ENCODE assay signal across 8 cellular contexts in the genomic region with DNA sequence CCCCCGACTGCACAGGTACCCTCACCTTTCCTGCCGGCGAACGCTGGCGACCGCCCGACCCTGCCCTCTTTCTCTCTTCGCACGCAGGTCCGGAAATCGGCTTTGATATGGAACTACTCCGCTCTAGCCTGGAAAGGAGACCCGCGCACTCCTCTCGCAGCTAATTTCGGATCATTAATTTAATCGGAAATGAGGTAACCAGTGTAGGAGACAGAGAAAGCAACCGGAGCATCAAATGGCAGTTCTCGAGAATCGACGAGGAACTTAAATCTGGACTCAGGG. TPM values are rescaled to one million over a fixed set of nuclear protein-coding genes. Genes with fewer than 3 reads are reported as not detected.
DNase-seq lines count a peak whose midpoint lies in the region; ATAC-seq and TF ChIP-seq lines count a peak whose summit lies in the region.

No MANE protein-coding gene starts in this region.

- no peaks in the 10 kb centered on the region for H3K9me3 Mint-ChIP-seq in T-helper 1 cell treated with Interleukin-12 subunit alpha and Interleukin-12 subunit beta and Interleukin-4 antibody, amounts not matched to agents 30 μg/mL and 1 μg/mL, for 36 hours
- H3K9me3 Mint-ChIP-seq in glutamatergic neuron (ENCODE audit: unreplicated experiment) = peaks cover 13% of the 10 kb centered on the region

- no peaks in the 10 kb centered on the region for H3K36me3 ChIP-seq in skeletal muscle tissue (ENCODE audit: control insufficient read depth in 3 of 3, insufficient read depth in 3 of 3, low read length in 3 of 3)

- ATAC-seq in HG03045 (IDR thresholded peaks at IDR 0.05; ENCODE audit: unreplicated experiment) (peak; percentile 1), T-helper 17 cell (no peak)

- DNase-seq in T-helper 1 cell = no peak
- DNase-seq in T-helper 17 cell = no peak
- no peak for DNase-seq in glutamatergic neuron
- no peak for DNase-seq in putamen (ENCODE audit: low spot score)
- no peak for DNase-seq in LoVo (ENCODE audit: low spot score)

- no peak for TF ChIP-seq CTCF in glutamatergic neuron (IDR thresholded peaks at IDR 0.05; ENCODE audit: partially characterized antibody, unreplicated experiment)

- peak overlapping the region; percentile 100 for H3K4me3 Mint-ChIP-seq in T-helper 1 cell treated with Interleukin-12 subunit alpha and Interleukin-12 subunit beta and Interleukin-4 antibody, amounts not matched to agents 30 μg/mL and 1 μg/mL, for 36 hours
- H3K4me3 Mint-ChIP-seq in T-helper 17 cell (peak overlapping the region; percentile 99), glutamatergic neuron (ENCODE audit: unreplicated experiment) (peak overlapping the region; percentile 88)

- peak overlapping the region; percentile 72 to 86 (median 80) for H3K4me3 ChIP-seq in skeletal muscle tissue (ENCODE audit: low read length in 3 of 3)

- H3K9me3 ChIP-seq in T-helper 17 cell (ENCODE audit: control insufficient read depth, low read length, poor library complexity, severe bottlenecking) = no peaks in the 10 kb centered on the region
- no peaks in the 10 kb centered on the region for H3K9me3 ChIP-seq in skeletal muscle tissue (ENCODE audit: control insufficient read depth in 3 of 3, low read length in 3 of 3)

- peaks cover 62% of the 10 kb centered on the region for H3K4me1 Mint-ChIP-seq in T-helper 1 cell treated with Interleukin-12 subunit alpha and Interleukin-12 subunit beta and Interleukin-4 antibody, amounts not matched to agents 30 μg/mL and 1 μg/mL, for 36 hours (ENCODE audit: low read depth)
- H3K4me1 Mint-ChIP-seq in T-helper 17 cell (peaks cover 49% of the 10 kb centered on the region), glutamatergic neuron (ENCODE audit: low read depth, unreplicated experiment) (peaks cover 24% of the 10 kb centered on the region)

- H3K4me1 ChIP-seq in skeletal muscle tissue (ENCODE audit: control insufficient read depth in 3 of 3, insufficient read depth in 3 of 3, low read length in 3 of 3) = peaks cover 9 to 23% (median 13%) of the 10 kb centered on the region in 3 donors

- H3K9ac ChIP-seq in skeletal muscle tissue (ENCODE audit: low read depth in 1 of 3, low read length in 3 of 3) = peak overlapping the region; percentile 81 to 89 (median 82)

- peaks cover 25% of the 10 kb centered on the region for H3K36me3 Mint-ChIP-seq in T-helper 1 cell treated with Interleukin-12 subunit alpha and Interleukin-12 subunit beta and Interleukin-4 antibody, amounts not matched to agents 30 μg/mL and 1 μg/mL, for 36 hours (ENCODE audit: low read depth)
- peaks cover 4% of the 10 kb centered on the region for H3K36me3 Mint-ChIP-seq in T-helper 17 cell (ENCODE audit: low read depth)
- no peaks in the 10 kb centered on the region for H3K36me3 Mint-ChIP-seq in glutamatergic neuron (ENCODE audit: unreplicated experiment)

- H3K27me3 ChIP-seq in skeletal muscle tissue (ENCODE audit: control insufficient read depth in 3 of 3, insufficient read depth in 3 of 3, low read length in 3 of 3) = no peaks in the 10 kb centered on the region

- peak overlapping the region; percentile 98 for H3K27ac ChIP-seq in skeletal muscle tissue (ENCODE audit: low read depth, low read length)

- H3K27me3 Mint-ChIP-seq in T-helper 1 cell treated with Interleukin-12 subunit alpha and Interleukin-12 subunit beta and Interleukin-4 antibody, amounts not matched to agents 30 μg/mL and 1 μg/mL, for 36 hours (ENCODE audit: low read depth) = no peaks in the 10 kb centered on the region
- H3K27me3 Mint-ChIP-seq in T-helper 17 cell (no peaks in the 10 kb centered on the region), glutamatergic neuron (ENCODE audit: unreplicated experiment) (peaks cover 14% of the 10 kb centered on the region)

- peak overlapping the region; percentile 100 for H3K27ac Mint-ChIP-seq in T-helper 1 cell treated with Interleukin-12 subunit alpha and Interleukin-12 subunit beta and Interleukin-4 antibody, amounts not matched to agents 30 μg/mL and 1 μg/mL, for 36 hours
- H3K27ac Mint-ChIP-seq in T-helper 17 cell = peak overlapping the region; percentile 99
- peak overlapping the region; percentile 48 for H3K27ac Mint-ChIP-seq in glutamatergic neuron (ENCODE audit: unreplicated experiment)

RNA-seq across cellular contexts. Expression of a gene that starts 0.9 kb away (rescaled TPM):
- total RNA-seq in T-helper 17 cell = 100 to 1,000 TPM; 121 to 135 TPM
- total RNA-seq in glutamatergic neuron (ENCODE audit: unreplicated experiment) = 15.5 TPM
- 30.8 TPM for total RNA-seq in skeletal muscle tissue

Comparison
In these comparisons a context has a peak if more than half of its experiments do, and no peak if none do; other contexts are left out.
1. H3K27ac Mint-ChIP-seq: peak in every context shown above with its lines; median percentile 100 in T-helper 1 cell treated with Interleukin-12 subunit alpha and Interleukin-12 subunit beta and Interleukin-4 antibody, amounts not matched to agents 30 μg/mL and 1 μg/mL, for 36 hours; 99 in T-helper 17 cell; 48 in glutamatergic neuron.